ENCODE assay signal across 1 cellular context in the genomic region with DNA sequence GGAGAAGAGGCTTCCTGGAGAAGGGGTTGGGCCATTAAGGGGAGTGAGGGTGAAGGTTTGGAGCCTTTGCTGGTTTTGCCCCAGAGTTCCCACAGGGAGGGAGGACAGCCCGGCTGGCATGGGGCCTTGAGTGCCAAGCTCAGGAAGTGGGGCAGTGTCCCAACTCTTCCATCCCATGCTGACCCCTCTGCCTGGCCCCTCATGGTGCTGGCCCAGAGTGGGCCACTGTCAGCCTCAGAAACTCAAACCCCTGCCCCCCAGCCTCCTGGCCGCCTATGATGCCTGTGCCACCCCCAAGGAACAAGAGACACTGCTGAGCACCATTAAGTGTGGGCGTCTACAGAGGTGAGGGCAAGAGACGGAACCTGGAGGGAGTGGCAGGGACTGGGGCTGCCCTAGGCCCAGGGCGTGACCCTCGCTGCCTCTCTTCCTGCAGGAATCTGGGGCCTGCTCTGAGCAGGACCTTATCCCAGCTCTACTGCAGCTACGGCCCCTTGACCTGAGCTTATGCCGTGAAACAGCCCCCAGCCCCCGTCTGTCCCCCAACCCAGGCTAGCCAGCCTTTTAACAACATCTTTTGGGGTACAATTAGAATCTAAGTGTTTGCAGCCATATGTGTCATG.
TF ChIP-seq lines count a peak whose summit lies in the region.

No MANE protein-coding gene starts in this region.

TF ChIP-seq in GM12878, 131 proteins besides CTCF, POLR2A, EP300 and RAD21:
- TF ChIP-seq EZH2 (IDR thresholded peaks at IDR 0.05; ENCODE audit: borderline replicate concordance, control insufficient read depth, low read depth, low read length) (no peak), POLR2AphosphoS5 (IDR thresholded peaks at IDR 0.05; ENCODE audit: low read length) (peak; percentile 27)
TF ChIP-seq in GM12878: peak in this region for 1.
